1 cellular context compared by ENCODE assay signal in the genomic region with DNA sequence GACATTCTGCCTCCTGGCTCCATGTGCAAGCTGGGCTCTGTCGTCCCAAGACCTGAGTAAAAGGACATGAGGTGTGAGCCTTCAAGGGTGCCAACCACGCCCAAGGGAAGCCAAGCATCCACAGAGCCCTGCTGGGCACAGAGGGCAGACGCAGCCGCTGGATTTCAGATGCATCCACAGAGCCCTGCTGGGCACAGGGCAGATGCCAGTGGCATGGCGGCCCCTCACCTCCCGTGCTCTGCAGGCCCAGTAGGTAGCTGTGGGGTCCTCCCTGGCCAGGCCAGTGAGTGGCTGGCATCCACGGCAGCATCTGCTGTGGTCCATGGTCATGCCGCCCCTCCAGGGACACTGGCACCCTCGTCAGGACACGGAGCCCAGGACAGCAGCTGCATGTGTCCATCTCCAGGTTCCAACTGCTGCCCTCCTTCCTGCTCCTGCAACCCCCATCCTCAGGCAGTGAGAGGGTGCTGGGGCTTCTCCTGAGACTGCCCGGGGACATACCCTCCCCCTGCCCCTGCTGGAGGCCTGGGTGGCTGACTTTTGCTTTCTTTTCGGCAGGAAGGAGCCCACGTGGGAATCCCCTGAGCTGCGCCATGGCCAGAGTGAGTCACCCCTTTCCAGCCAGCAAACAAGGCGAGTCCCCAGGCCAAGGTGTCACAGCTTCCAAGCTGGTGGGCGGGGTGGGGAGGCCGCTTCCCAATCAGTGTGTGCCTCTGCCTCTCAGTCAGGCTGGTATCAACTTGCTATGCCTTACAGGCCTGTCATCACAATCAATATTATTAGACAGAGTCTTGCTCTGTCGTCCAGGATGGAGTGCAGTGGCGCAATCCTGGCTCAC.
TF ChIP-seq lines count a peak whose summit lies in the region.

No MANE protein-coding gene starts in this region.

TF ChIP-seq in GM23338, 12 proteins besides CTCF, POLR2A, EP300 and RAD21 (continued from another document):
- TF ChIP-seq, protein P1, sequence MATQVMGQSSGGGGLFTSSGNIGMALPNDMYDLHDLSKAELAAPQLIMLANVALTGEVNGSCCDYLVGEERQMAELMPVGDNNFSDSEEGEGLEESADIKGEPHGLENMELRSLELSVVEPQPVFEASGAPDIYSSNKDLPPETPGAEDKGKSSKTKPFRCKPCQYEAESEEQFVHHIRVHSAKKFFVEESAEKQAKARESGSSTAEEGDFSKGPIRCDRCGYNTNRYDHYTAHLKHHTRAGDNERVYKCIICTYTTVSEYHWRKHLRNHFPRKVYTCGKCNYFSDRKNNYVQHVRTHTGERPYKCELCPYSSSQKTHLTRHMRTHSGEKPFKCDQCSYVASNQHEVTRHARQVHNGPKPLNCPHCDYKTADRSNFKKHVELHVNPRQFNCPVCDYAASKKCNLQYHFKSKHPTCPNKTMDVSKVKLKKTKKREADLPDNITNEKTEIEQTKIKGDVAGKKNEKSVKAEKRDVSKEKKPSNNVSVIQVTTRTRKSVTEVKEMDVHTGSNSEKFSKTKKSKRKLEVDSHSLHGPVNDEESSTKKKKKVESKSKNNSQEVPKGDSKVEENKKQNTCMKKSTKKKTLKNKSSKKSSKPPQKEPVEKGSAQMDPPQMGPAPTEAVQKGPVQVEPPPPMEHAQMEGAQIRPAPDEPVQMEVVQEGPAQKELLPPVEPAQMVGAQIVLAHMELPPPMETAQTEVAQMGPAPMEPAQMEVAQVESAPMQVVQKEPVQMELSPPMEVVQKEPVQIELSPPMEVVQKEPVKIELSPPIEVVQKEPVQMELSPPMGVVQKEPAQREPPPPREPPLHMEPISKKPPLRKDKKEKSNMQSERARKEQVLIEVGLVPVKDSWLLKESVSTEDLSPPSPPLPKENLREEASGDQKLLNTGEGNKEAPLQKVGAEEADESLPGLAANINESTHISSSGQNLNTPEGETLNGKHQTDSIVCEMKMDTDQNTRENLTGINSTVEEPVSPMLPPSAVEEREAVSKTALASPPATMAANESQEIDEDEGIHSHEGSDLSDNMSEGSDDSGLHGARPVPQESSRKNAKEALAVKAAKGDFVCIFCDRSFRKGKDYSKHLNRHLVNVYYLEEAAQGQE (IDR thresholded peaks at IDR 0.05; ENCODE audit: unreplicated experiment) = no peak
- no peak for TF ChIP-seq ZNF114 (CRISPR knock-in tag; IDR thresholded peaks at IDR 0.05)
- TF ChIP-seq ZNF331 (CRISPR knock-in tag; IDR thresholded peaks at IDR 0.05; ENCODE audit: low read depth) = no peak
- TF ChIP-seq EZH2 (IDR thresholded peaks at IDR 0.05; ENCODE audit: low read depth, unreplicated experiment) = no peak
- TF ChIP-seq, protein P2, sequence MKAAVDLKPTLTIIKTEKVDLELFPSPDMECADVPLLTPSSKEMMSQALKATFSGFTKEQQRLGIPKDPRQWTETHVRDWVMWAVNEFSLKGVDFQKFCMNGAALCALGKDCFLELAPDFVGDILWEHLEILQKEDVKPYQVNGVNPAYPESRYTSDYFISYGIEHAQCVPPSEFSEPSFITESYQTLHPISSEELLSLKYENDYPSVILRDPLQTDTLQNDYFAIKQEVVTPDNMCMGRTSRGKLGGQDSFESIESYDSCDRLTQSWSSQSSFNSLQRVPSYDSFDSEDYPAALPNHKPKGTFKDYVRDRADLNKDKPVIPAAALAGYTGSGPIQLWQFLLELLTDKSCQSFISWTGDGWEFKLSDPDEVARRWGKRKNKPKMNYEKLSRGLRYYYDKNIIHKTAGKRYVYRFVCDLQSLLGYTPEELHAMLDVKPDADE (IDR thresholded peaks at IDR 0.05) = no peak
- TF ChIP-seq, protein P3, sequence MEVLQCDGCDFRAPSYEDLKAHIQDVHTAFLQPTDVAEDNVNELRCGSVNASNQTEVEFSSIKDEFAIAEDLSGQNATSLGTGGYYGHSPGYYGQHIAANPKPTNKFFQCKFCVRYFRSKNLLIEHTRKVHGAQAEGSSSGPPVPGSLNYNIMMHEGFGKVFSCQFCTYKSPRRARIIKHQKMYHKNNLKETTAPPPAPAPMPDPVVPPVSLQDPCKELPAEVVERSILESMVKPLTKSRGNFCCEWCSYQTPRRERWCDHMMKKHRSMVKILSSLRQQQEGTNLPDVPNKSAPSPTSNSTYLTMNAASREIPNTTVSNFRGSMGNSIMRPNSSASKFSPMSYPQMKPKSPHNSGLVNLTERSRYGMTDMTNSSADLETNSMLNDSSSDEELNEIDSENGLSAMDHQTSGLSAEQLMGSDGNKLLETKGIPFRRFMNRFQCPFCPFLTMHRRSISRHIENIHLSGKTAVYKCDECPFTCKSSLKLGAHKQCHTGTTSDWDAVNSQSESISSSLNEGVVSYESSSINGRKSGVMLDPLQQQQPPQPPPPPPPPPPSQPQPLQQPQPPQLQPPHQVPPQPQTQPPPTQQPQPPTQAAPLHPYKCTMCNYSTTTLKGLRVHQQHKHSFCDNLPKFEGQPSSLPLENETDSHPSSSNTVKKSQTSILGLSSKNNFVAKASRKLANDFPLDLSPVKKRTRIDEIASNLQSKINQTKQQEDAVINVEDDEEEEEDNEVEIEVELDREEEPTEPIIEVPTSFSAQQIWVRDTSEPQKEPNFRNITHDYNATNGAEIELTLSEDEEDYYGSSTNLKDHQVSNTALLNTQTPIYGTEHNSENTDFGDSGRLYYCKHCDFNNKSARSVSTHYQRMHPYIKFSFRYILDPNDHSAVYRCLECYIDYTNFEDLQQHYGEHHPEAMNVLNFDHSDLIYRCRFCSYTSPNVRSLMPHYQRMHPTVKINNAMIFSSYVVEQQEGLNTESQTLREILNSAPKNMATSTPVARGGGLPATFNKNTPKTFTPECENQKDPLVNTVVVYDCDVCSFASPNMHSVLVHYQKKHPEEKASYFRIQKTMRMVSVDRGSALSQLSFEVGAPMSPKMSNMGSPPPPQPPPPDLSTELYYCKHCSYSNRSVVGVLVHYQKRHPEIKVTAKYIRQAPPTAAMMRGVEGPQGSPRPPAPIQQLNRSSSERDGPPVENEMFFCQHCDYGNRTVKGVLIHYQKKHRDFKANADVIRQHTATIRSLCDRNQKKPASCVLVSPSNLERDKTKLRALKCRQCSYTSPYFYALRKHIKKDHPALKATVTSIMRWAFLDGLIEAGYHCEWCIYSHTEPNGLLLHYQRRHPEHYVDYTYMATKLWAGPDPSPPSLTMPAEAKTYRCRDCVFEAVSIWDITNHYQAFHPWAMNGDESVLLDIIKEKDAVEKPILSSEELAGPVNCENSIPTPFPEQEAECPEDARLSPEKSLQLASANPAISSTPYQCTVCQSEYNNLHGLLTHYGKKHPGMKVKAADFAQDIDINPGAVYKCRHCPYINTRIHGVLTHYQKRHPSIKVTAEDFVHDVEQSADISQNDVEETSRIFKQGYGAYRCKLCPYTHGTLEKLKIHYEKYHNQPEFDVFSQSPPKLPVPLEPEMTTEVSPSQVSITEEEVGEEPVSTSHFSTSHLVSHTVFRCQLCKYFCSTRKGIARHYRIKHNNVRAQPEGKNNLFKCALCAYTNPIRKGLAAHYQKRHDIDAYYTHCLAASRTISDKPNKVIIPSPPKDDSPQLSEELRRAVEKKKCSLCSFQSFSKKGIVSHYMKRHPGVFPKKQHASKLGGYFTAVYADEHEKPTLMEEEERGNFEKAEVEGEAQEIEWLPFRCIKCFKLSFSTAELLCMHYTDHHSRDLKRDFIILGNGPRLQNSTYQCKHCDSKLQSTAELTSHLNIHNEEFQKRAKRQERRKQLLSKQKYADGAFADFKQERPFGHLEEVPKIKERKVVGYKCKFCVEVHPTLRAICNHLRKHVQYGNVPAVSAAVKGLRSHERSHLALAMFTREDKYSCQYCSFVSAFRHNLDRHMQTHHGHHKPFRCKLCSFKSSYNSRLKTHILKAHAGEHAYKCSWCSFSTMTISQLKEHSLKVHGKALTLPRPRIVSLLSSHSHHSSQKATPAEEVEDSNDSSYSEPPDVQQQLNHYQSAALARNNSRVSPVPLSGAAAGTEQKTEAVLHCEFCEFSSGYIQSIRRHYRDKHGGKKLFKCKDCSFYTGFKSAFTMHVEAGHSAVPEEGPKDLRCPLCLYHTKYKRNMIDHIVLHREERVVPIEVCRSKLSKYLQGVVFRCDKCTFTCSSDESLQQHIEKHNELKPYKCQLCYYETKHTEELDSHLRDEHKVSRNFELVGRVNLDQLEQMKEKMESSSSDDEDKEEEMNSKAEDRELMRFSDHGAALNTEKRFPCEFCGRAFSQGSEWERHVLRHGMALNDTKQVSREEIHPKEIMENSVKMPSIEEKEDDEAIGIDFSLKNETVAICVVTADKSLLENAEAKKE (CRISPR knock-in tag; IDR thresholded peaks at IDR 0.05) = no peak
- TF ChIP-seq POLR2AphosphoS5 (IDR thresholded peaks at IDR 0.05; ENCODE audit: low read depth) = no peak
- no peak for TF ChIP-seq NANOG (IDR thresholded peaks at IDR 0.05; ENCODE audit: borderline replicate concordance)
